ENCODE assay signal across 12 cellular contexts in the genomic region with DNA sequence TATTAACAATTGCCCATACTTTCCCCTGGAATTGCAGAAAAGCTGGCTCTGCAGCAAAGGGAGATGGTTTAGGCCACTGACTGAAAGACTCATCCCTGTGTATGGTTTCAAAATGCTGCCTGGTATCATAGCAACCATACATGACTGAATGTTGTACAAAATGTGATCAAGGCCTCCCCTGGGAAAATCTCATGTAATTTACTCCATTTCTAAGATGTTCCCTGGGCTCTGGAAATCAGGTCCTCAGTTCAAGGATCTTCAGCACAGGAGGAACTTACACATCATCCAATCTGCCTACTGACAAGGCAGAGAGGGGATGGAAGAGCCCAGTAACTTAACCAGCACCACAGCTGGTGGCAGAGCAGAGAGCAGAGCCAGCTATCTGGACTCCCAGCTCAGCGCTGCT.
DNase-seq lines count a peak whose midpoint lies in the region; ATAC-seq, FAIRE-seq and TF ChIP-seq lines count a peak whose summit lies in the region.
"Had no signal": no experiment of that assay in that cellular context is flagged by ENCODE, and none has a peak within 500 bp of the region (broad histone marks: within the 10 kb centered on the region; RNA-seq: fewer than 3 reads in every experiment).

No MANE protein-coding gene starts in this region.

- H3K27me3 ChIP-seq in foreskin keratinocyte (no peaks in the 10 kb centered on the region), stomach smooth muscle (ENCODE audit: control insufficient read depth in 1 of 2, insufficient read depth in 2 of 2, low read length in 2 of 2) (no peaks in the 10 kb centered on the region), small intestine (ENCODE audit: control insufficient read depth in 2 of 2, insufficient read depth in 2 of 2, low read length in 2 of 2) (no peaks in the 10 kb centered on the region)

- TF ChIP-seq CTCF in foreskin keratinocyte (conservative IDR thresholded peaks at IDR 0.05) = no peak

- no peak overlapping the region for H3K27ac ChIP-seq in foreskin keratinocyte
- peak overlapping the region; percentile 76 for H3K27ac ChIP-seq in stomach smooth muscle (ENCODE audit: low read length)
- peak overlapping the region in 1 of 2 donors; percentile 2 for H3K27ac ChIP-seq in small intestine (ENCODE audit: low read depth in 1 of 2, low read length in 1 of 2)

- no peaks in the 10 kb centered on the region for H3K36me3 ChIP-seq in stomach smooth muscle (ENCODE audit: control insufficient read depth in 2 of 2, insufficient read depth in 2 of 2, low read length in 2 of 2)
- H3K36me3 ChIP-seq in small intestine (ENCODE audit: control insufficient read depth in 2 of 2, insufficient read depth in 2 of 2, low read length in 2 of 2) = no peaks in the 10 kb centered on the region

- 84 to 100% (median 96%) methylated on average over 1 of the region's 1 CpG for WGBS in small intestine, 3 donors

- no peak overlapping the region for H3K9ac ChIP-seq in stomach smooth muscle (ENCODE audit: low read length in 2 of 2)

- no peak for FAIRE-seq in small intestine (lab: Jason Lieb, UNC)

- peak; percentile 47 for DNase-seq in DMS53 (lab: John Stamatoyannopoulos, UW)
- no peak for DNase-seq in DMS53 treated with DMSO at 0.1 percent for 48 hours (lab: John Stamatoyannopoulos, UW; ENCODE audit: unreplicated experiment)
- DNase-seq in SK-N-DZ (ENCODE audit: low spot score) = peak; percentile 96
- DNase-seq in foreskin keratinocyte = no peak
- DNase-seq in NCI-H2029 treated with DMSO at 0.1 percent for 48 hours (lab: John Stamatoyannopoulos, UW) = no peak
- DNase-seq in small intestine = no peak
- DNase-seq: 8988T, amniotic stem cell, midbrain, NCI-H2081 had no signal

- peak overlapping the region in 1 of 2 donors; percentile 2 for H3K4me3 ChIP-seq in stomach smooth muscle (ENCODE audit: low read length in 2 of 2)
- no peak overlapping the region for H3K4me3 ChIP-seq in small intestine (ENCODE audit: low read depth in 1 of 2, low read length in 2 of 2)

- no peaks in the 10 kb centered on the region for H3K9me3 ChIP-seq in stomach smooth muscle (ENCODE audit: control insufficient read depth in 2 of 2, low read length in 2 of 2)
- H3K9me3 ChIP-seq in small intestine (ENCODE audit: control insufficient read depth, low read depth) = no peaks in the 10 kb centered on the region

- ATAC-seq in foreskin keratinocyte (peak; percentile 64), HG02759 (IDR thresholded peaks at IDR 0.05; ENCODE audit: unreplicated experiment) (no peak)

- H3K4me1 ChIP-seq in foreskin keratinocyte (no peaks in the 10 kb centered on the region), stomach smooth muscle (ENCODE audit: control insufficient read depth, insufficient read depth, low read length) (peaks cover 38% of the 10 kb centered on the region), small intestine (ENCODE audit: control insufficient read depth in 2 of 2, insufficient read depth in 1 of 2, low read depth in 1 of 2, low read length in 1 of 2) (no peaks in the 10 kb centered on the region)

Comparison
In these comparisons a context has a peak if more than half of its experiments do, and no peak if none do; other contexts are left out.
1. DNase-seq: peak in DMS53 (single experiment) and SK-N-DZ (single experiment); none in DMS53 treated with DMSO at 0.1 percent for 48 hours (single experiment), foreskin keratinocyte (0 of 2), NCI-H2029 treated with DMSO at 0.1 percent for 48 hours (single experiment) and small intestine (single experiment).